ENCODE assay signal across 10 cellular contexts in genomic region chr11:65436412-65437032, GRCh38. TPM values are rescaled to one million over a fixed set of nuclear protein-coding genes. Genes with fewer than 3 reads are reported as not detected.
A peak's percentile ranks its signal among the peaks of the same experiment; 100 is the strongest.
DNase-seq lines count a peak whose midpoint lies in the region; ATAC-seq, FAIRE-seq and TF ChIP-seq lines count a peak whose summit lies in the region.
"Had no signal": no experiment of that assay in that cellular context is flagged by ENCODE, and none has a peak within 500 bp of the region (broad histone marks: within the 10 kb centered on the region; RNA-seq: fewer than 3 reads in every experiment).

No MANE protein-coding gene starts in this region.

- SMC1A ChIA-PET in GM12878 (lab: Charles Lee; ENCODE audit: uncharacterized antibody, unreplicated experiment) = interaction anchor here (1.0 to 2.5 kb wide), 9 partner anchors 10 to 65 kb away, joined by 3 to 8 read pairs (median 5); no protein-coding TSS in a partner anchor

- H2AFZ ChIP-seq in GM12878 (ENCODE audit: control insufficient read depth, low read depth, low read length) = no peak overlapping the region

- H3K9me3 ChIP-seq in GM12878 (replicated peaks; ENCODE audit: control insufficient read depth, insufficient read depth, low read length) (no peaks in the 10 kb centered on the region), thyroid gland (no peaks in the 10 kb centered on the region)

- DNase-seq in activated CD4-positive, alpha-beta T cell treated with anti-CD3 and anti-CD28 coated beads, Interleukin-2, amount 10 ng/mL, durations not matched to agents 24 days and 14 days = no peak
- no peak for DNase-seq in activated CD4-positive, alpha-beta T cell treated with anti-CD3 and anti-CD28 coated beads for 48 hours
- DNase-seq in GM12878 (ENCODE audit: low read depth, low spot score) (no peak), thyroid gland (peak; percentile 40 to 46), glutamatergic neuron (no peak), NCI-H1436 treated with DMSO at 0.1 percent for 48 hours (lab: John Stamatoyannopoulos, UW) (no peak)
- DNase-seq: stimulated activated CD4-positive, alpha-beta T cell treated with anti-CD3 and anti-CD28 coated beads, Interleukin-2, amount 100 ng/mL, for 48 hours; T1000 had no signal

- no peak overlapping the region for H3K4me2 ChIP-seq in GM12878 (ENCODE audit: control insufficient read depth, insufficient read depth)

- peak overlapping the region; percentile 75 for H3K27ac Mint-ChIP-seq in activated CD4-positive, alpha-beta T cell treated with anti-CD3 and anti-CD28 coated beads, Interleukin-2, amount 10 ng/mL, durations not matched to agents 24 days and 14 days
- no peak overlapping the region for H3K27ac Mint-ChIP-seq in glutamatergic neuron (ENCODE audit: unreplicated experiment)

- no peaks in the 10 kb centered on the region for H3K27me3 Mint-ChIP-seq in activated CD4-positive, alpha-beta T cell treated with anti-CD3 and anti-CD28 coated beads, Interleukin-2, amount 10 ng/mL, durations not matched to agents 24 days and 14 days
- H3K27me3 Mint-ChIP-seq in glutamatergic neuron (ENCODE audit: unreplicated experiment) = no peaks in the 10 kb centered on the region

- no peaks in the 10 kb centered on the region for H3K27me3 ChIP-seq in GM12878 (replicated peaks in 1 of 2; ENCODE audit: control insufficient read depth in 2 of 2, insufficient read depth in 2 of 2, low read length in 1 of 2)
- no peaks in the 10 kb centered on the region for H3K27me3 ChIP-seq in layer of hippocampus (ENCODE audit: control insufficient read depth, insufficient read depth, low read length)
- no peaks in the 10 kb centered on the region for H3K27me3 ChIP-seq in thyroid gland

- no peak overlapping the region for H3K4me3 Mint-ChIP-seq in activated CD4-positive, alpha-beta T cell treated with anti-CD3 and anti-CD28 coated beads, Interleukin-2, amount 10 ng/mL, durations not matched to agents 24 days and 14 days
- H3K4me3 Mint-ChIP-seq in glutamatergic neuron (ENCODE audit: unreplicated experiment) = no peak overlapping the region

- TF ChIP-seq EP300 in GM12878 (IDR thresholded peaks at IDR 0.05; ENCODE audit: borderline replicate concordance in 1 of 2, control insufficient read depth in 1 of 2, low read depth in 2 of 2, low read length in 2 of 2) = no peak

- over 99% methylated on average over 5 of the region's 5 CpGs for WGBS in GM12878 (ENCODE audit: insufficient coverage, insufficient replicate concordance, low lambda C conversion rate, missing lambda C conversion rate)
- 77 to 96% methylated on average over 5 of the region's 5 CpGs for WGBS in thyroid gland, 2 donors

- peaks cover 43% of the 10 kb centered on the region for H3K4me1 ChIP-seq in GM12878 (ENCODE audit: control insufficient read depth, insufficient read depth, low read length)
- peaks cover 69 to 87% of the 10 kb centered on the region in 2 donors for H3K4me1 ChIP-seq in thyroid gland

- H3K4me1 Mint-ChIP-seq in activated CD4-positive, alpha-beta T cell treated with anti-CD3 and anti-CD28 coated beads, Interleukin-2, amount 10 ng/mL, durations not matched to agents 24 days and 14 days = peaks cover 73% of the 10 kb centered on the region
- peaks cover 4% of the 10 kb centered on the region for H3K4me1 Mint-ChIP-seq in glutamatergic neuron (ENCODE audit: low read depth, unreplicated experiment)

- no TSS peak for BruUV-seq in GM12878 (replicated peaks; lab: Mats Ljungman, UMichigan)

- peaks cover 63% of the 10 kb centered on the region for H3K36me3 Mint-ChIP-seq in activated CD4-positive, alpha-beta T cell treated with anti-CD3 and anti-CD28 coated beads, Interleukin-2, amount 10 ng/mL, durations not matched to agents 24 days and 14 days (ENCODE audit: low read depth)
- no peaks in the 10 kb centered on the region for H3K36me3 Mint-ChIP-seq in glutamatergic neuron (ENCODE audit: unreplicated experiment)

- H3K36me3 ChIP-seq in GM12878 (ENCODE audit: control insufficient read depth in 2 of 2, insufficient read depth in 2 of 2, low read length in 1 of 2) (peaks cover 2 to 17% of the 10 kb centered on the region in 2 experiments), thyroid gland (peaks cover 29 to 30% of the 10 kb centered on the region in 2 donors)

- peaks cover 68% of the 10 kb centered on the region for H3K79me2 ChIP-seq in GM12878 (ENCODE audit: control insufficient read depth, insufficient read depth, low read length)

- no peak overlapping the region for H3K4me3 ChIP-seq in GM12878
- no peak overlapping the region for H3K4me3 ChIP-seq in thyroid gland (replicated peaks in 1 of 3)

- no peaks in the 10 kb centered on the region for H3K9me3 Mint-ChIP-seq in activated CD4-positive, alpha-beta T cell treated with anti-CD3 and anti-CD28 coated beads, Interleukin-2, amount 10 ng/mL, durations not matched to agents 24 days and 14 days
- peaks cover 2% of the 10 kb centered on the region for H3K9me3 Mint-ChIP-seq in glutamatergic neuron (ENCODE audit: unreplicated experiment)

- POLR2A ChIA-PET in GM12878 (lab: Charles Lee) = interaction anchor here (0.5 to 1.9 kb wide), 6 partner anchors 10 to 69 kb away, joined by 3 to 7 read pairs (median 6); partner anchors contain the start of gene NEAT1

- no peaks in the 10 kb centered on the region for H4K20me1 ChIP-seq in GM12878 (ENCODE audit: control insufficient read depth, insufficient read depth)

- RAD21 ChIA-PET in GM12878 (lab: Charles Lee; ENCODE audit: unreplicated experiment) = interaction anchor here (0.8 to 1.8 kb wide), 6 partner anchors 12 to 73 kb away, joined by 3 to 4 read pairs (median 4); no protein-coding TSS in a partner anchor

- CTCF ChIA-PET in GM12878 (lab: Yijun Ruan, JAX) = interaction anchor here (0.7 to 1.5 kb wide), 5 partner anchors 17 to 76 kb away, joined by 3 to 9 read pairs (median 4); no protein-coding TSS in a partner anchor

- peak; percentile 62; the same call in 1 of the 2 replicates for TF ChIP-seq POLR2A in GM12878 (IDR thresholded peaks at IDR 0.05; ENCODE audit: low read depth, low read length)
- TF ChIP-seq POLR2A in thyroid gland (IDR thresholded peaks at IDR 0.05) = peak in 1 of 2 donors; percentile 15

- no peak for TF ChIP-seq RAD21 in GM12878 (IDR thresholded peaks at IDR 0.05; ENCODE audit: insufficient read depth, low read depth, low read length)

- intact Hi-C loops in activated CD4-positive, alpha-beta T cell treated with anti-CD3 and anti-CD28 coated beads, Interleukin-2, amount 10 ng/mL, durations not matched to agents 24 days and 14 days (cut with micrococcal nuclease) = no loop called here
- intact Hi-C loops in GM12878 (cut with micrococcal nuclease; ENCODE audit: unreplicated experiment) = no loop called here
- intact Hi-C loops in thyroid gland (cut with DNase I) = no loop called here

- TF ChIP-seq CTCF in GM12878 (IDR thresholded peaks at IDR 0.05 in 2 of 3, conservative IDR thresholded peaks at IDR 0.05 in 1 of 3; ENCODE audit: control insufficient read depth in 2 of 3, extremely low read depth in 1 of 3, insufficient read depth in 1 of 3, low read depth in 3 of 3, low read length in 3 of 3) = no peak
- TF ChIP-seq CTCF in thyroid gland (IDR thresholded peaks at IDR 0.05) = no peak
- TF ChIP-seq CTCF in glutamatergic neuron (IDR thresholded peaks at IDR 0.05; ENCODE audit: partially characterized antibody, unreplicated experiment) = no peak

- ATAC-seq in GM12878 = no peak
- ATAC-seq in HG02642 (IDR thresholded peaks at IDR 0.05; ENCODE audit: poor library complexity, unreplicated experiment) = no peak

- in situ Hi-C loops in GM12878 (cut with MboI) = no loop called here

- FAIRE-seq in GM12878 (lab: Jason Lieb, UNC) = no peak

- no peak overlapping the region for H3K9ac ChIP-seq in GM12878 (ENCODE audit: control insufficient read depth, insufficient read depth, low read length)

- H3K27ac ChIP-seq in GM12878 (ENCODE audit: control insufficient read depth, insufficient read depth) = no peak overlapping the region
- H3K27ac ChIP-seq in layer of hippocampus (ENCODE audit: low read depth, low read length) = peak overlapping the region; percentile 25
- H3K27ac ChIP-seq in thyroid gland = peak overlapping the region; percentile 82 to 100 (median 85)

RNA-seq across cellular contexts. Expression of gene NEAT1, which starts 13.9 kb away (rescaled TPM):
- 410 and 411 TPM in 2 replicates for total RNA-seq in activated CD4-positive, alpha-beta T cell treated with anti-CD3 and anti-CD28 coated beads, Interleukin-2, amount 10 ng/mL, durations not matched to agents 24 days and 14 days
- 259 and 262 TPM in 2 replicates for total RNA-seq in GM12878 (2013; cell fraction: nucleolus; rRNA removed)
- total RNA-seq in GM12878 (2014; rRNA removed) (13.6 and 14.0 TPM in 2 replicates), GM12878 (2014; rRNA removed; fragmentation: Illumina TruSeq; extraction: Trizol) (40.5 and 44.2 TPM in 2 replicates), GM12878 (2021) (174 and 225 TPM in 2 replicates), thyroid gland (1,000 to 10,000 TPM in 1 of 4 donors, 100 to 1,000 TPM in 3; 195 to 1,623 (median 652) TPM), glutamatergic neuron (ENCODE audit: unreplicated experiment) (107 TPM)
- 275 TPM for polyA plus RNA-seq in GM12878 (2011; ENCODE audit: low read depth)
- polyA plus RNA-seq in GM12878 (2011; rRNA removed) (151 and 247 TPM in 2 replicates), GM12878 (2014; fragmentation: Illumina TruSeq; extraction: Trizol) (167 and 254 TPM in 2 replicates), GM12878 (2014; fragmentation: Nextera tagmentation; extraction: Ambion mirVana) (10 to 100 TPM; 24.3 to 98.2 TPM), GM12878 (2014; rRNA removed) (314 and 328 TPM in 2 replicates), GM12878 (2016; fragmentation: Nextera tagmentation; extraction: Ambion mirVana) (10 to 100 TPM; 27.7 to 28.3 TPM)
- 64.2 and 104 TPM in 2 replicates for polyA plus RNA-seq in GM12878 (2011; cell fraction: cytosol; rRNA removed)
- polyA plus RNA-seq in GM12878 (2011; cell fraction: nucleus; rRNA removed) = 342 and 617 TPM in 2 replicates
- polyA plus RNA-seq in GM12878 (2012) = 284 and 343 TPM in 2 replicates
- 72.0 and 79.5 TPM in 2 replicates for polyA minus RNA-seq in GM12878 (2011; rRNA and poly(A)+ RNA removed)
- 13.8 and 14.9 TPM in 2 replicates for polyA minus RNA-seq in GM12878 (2011; cell fraction: cytosol; rRNA and poly(A)+ RNA removed)
- polyA minus RNA-seq in GM12878 (2011; cell fraction: nucleus; rRNA and poly(A)+ RNA removed) = 125 and 169 TPM in 2 replicates

RNA-seq across cellular contexts. Expression of gene FRMD8, which starts 50.1 kb away (rescaled TPM):
- total RNA-seq in activated CD4-positive, alpha-beta T cell treated with anti-CD3 and anti-CD28 coated beads, Interleukin-2, amount 10 ng/mL, durations not matched to agents 24 days and 14 days = 46.7 and 46.8 TPM in 2 replicates
- total RNA-seq in GM12878 (2013; cell fraction: nucleolus; rRNA removed) = 52.5 and 60.5 TPM in 2 replicates
- 40.9 and 47.5 TPM in 2 replicates for total RNA-seq in GM12878 (2014; rRNA removed)
- total RNA-seq in GM12878 (2014; rRNA removed; fragmentation: Illumina TruSeq; extraction: Trizol) = 12.2 and 14.3 TPM in 2 replicates
- total RNA-seq in GM12878 (2021) = 65.1 and 69.4 TPM in 2 replicates
- polyA plus RNA-seq in GM12878 (2011; ENCODE audit: low read depth) = 8.2 TPM
- 8.0 and 18.4 TPM in 2 replicates for polyA plus RNA-seq in GM12878 (2011; rRNA removed)
- 28.1 and 42.6 TPM in 2 replicates for polyA plus RNA-seq in GM12878 (2011; cell fraction: cytosol; rRNA removed)
- 58.9 and 140 TPM in 2 replicates for polyA plus RNA-seq in GM12878 (2011; cell fraction: nucleus; rRNA removed)
- 14.9 and 21.0 TPM in 2 replicates for polyA plus RNA-seq in GM12878 (2012)
- polyA plus RNA-seq in GM12878 (2014; fragmentation: Illumina TruSeq; extraction: Trizol) = 6.6 and 14.0 TPM in 2 replicates
- 1 to 10 TPM; 8.3 TPM for polyA plus RNA-seq in GM12878 (2014; fragmentation: Nextera tagmentation; extraction: Ambion mirVana)
- polyA plus RNA-seq in GM12878 (2014; rRNA removed) = 53.8 and 55.9 TPM in 2 replicates
- 10 to 100 TPM; 37.7 to 42.4 TPM for polyA plus RNA-seq in GM12878 (2016; fragmentation: Nextera tagmentation; extraction: Ambion mirVana)
- polyA minus RNA-seq in GM12878 (2011; rRNA and poly(A)+ RNA removed) = 26.0 and 32.5 TPM in 2 replicates
- 21.4 and 21.8 TPM in 2 replicates for polyA minus RNA-seq in GM12878 (2011; cell fraction: cytosol; rRNA and poly(A)+ RNA removed)
- polyA minus RNA-seq in GM12878 (2011; cell fraction: nucleus; rRNA and poly(A)+ RNA removed) = 33.6 and 61.0 TPM in 2 replicates
- total RNA-seq in thyroid gland = 10 to 100 TPM; 22.5 to 44.9 (median 31.0) TPM
- total RNA-seq in glutamatergic neuron (ENCODE audit: unreplicated experiment) = 11.1 TPM

RNA-seq across cellular contexts. Expression of gene SLC25A45, which starts 54.1 kb away (rescaled TPM):
- 15.5 and 16.8 TPM in 2 replicates for total RNA-seq in activated CD4-positive, alpha-beta T cell treated with anti-CD3 and anti-CD28 coated beads, Interleukin-2, amount 10 ng/mL, durations not matched to agents 24 days and 14 days
- total RNA-seq in GM12878 (2013; cell fraction: nucleolus; rRNA removed) = 23.1 and 23.7 TPM in 2 replicates
- total RNA-seq in GM12878 (2014; rRNA removed) (19.4 and 22.8 TPM in 2 replicates), GM12878 (2014; rRNA removed; fragmentation: Illumina TruSeq; extraction: Trizol) (10.8 and 13.1 TPM in 2 replicates), GM12878 (2021) (28.6 and 29.1 TPM in 2 replicates), thyroid gland (10 to 100 TPM; 13.0 to 28.0 (median 20.9) TPM), glutamatergic neuron (ENCODE audit: unreplicated experiment) (0.25 TPM)
- 10.7 TPM for polyA plus RNA-seq in GM12878 (2011; ENCODE audit: low read depth)
- polyA plus RNA-seq in GM12878 (2011; rRNA removed) (9.2 and 15.4 TPM in 2 replicates), GM12878 (2014; fragmentation: Illumina TruSeq; extraction: Trizol) (15.5 and 17.8 TPM in 2 replicates), GM12878 (2014; fragmentation: Nextera tagmentation; extraction: Ambion mirVana) (1 to 10 TPM; 4.1 to 9.7 TPM), GM12878 (2014; rRNA removed) (33.7 and 35.5 TPM in 2 replicates), GM12878 (2016; fragmentation: Nextera tagmentation; extraction: Ambion mirVana) (10 to 100 TPM; 31.0 to 35.2 TPM)
- 20.7 and 25.7 TPM in 2 replicates for polyA plus RNA-seq in GM12878 (2011; cell fraction: cytosol; rRNA removed)
- polyA plus RNA-seq in GM12878 (2011; cell fraction: nucleus; rRNA removed) = 46.7 and 57.3 TPM in 2 replicates
- polyA plus RNA-seq in GM12878 (2012) = 17.8 and 25.4 TPM in 2 replicates
- polyA minus RNA-seq in GM12878 (2011; rRNA and poly(A)+ RNA removed) = 3.9 and 9.1 TPM in 2 replicates
- polyA minus RNA-seq in GM12878 (2011; cell fraction: cytosol; rRNA and poly(A)+ RNA removed) = 1.9 and 4.7 TPM in 2 replicates
- 6.6 and 8.6 TPM in 2 replicates for polyA minus RNA-seq in GM12878 (2011; cell fraction: nucleus; rRNA and poly(A)+ RNA removed)

Comparison
In these comparisons a context has a peak if more than half of its experiments do, and no peak if none do; other contexts are left out.
1. DNase-seq: peak in thyroid gland (2 of 2); none in activated CD4-positive, alpha-beta T cell treated with anti-CD3 and anti-CD28 coated beads, Interleukin-2, amount 10 ng/mL, durations not matched to agents 24 days and 14 days (single experiment), activated CD4-positive, alpha-beta T cell treated with anti-CD3 and anti-CD28 coated beads for 48 hours (single experiment), GM12878 (single experiment), glutamatergic neuron (single experiment) and NCI-H1436 treated with DMSO at 0.1 percent for 48 hours (single experiment).